Comparison of ENCODE assay signal across 9 cellular contexts in genomic region chr6:11329841-11330765, GRCh38.
DNase-seq lines count a peak whose midpoint lies in the region; ATAC-seq and TF ChIP-seq lines count a peak whose summit lies in the region.
"Had no signal": no experiment of that assay in that cellular context is flagged by ENCODE, and none has a peak within 500 bp of the region (broad histone marks: within the 10 kb centered on the region; RNA-seq: fewer than 3 reads in every experiment).

No MANE protein-coding gene starts in this region.

- H2BK20ac ChIP-seq in H9 (ENCODE audit: low read depth, low read length, poor library complexity, severe bottlenecking): no peak overlapping the region

- no peak overlapping the region for H2BK120ac ChIP-seq in H9 (ENCODE audit: low read depth, low read length, poor library complexity, severe bottlenecking)

- H3K18ac ChIP-seq in H9 (ENCODE audit: insufficient read length, low read depth, low read length): no peak overlapping the region

- intact Hi-C loops in left ventricle myocardium superior (cut with micrococcal nuclease): no loop called here

- H4K5ac ChIP-seq in H9 (ENCODE audit: insufficient read length, low read depth, low read length): no peak overlapping the region

- no peak overlapping the region for H4K8ac ChIP-seq in H9 (replicated peaks; ENCODE audit: insufficient read length, low read depth, low read length)

- H3K9me3 ChIP-seq in H9 (ENCODE audit: control insufficient read depth, low read depth, low read length) (no peaks in the 10 kb centered on the region), SJCRH30 (replicated peaks) (no peaks in the 10 kb centered on the region)
- H3K9me3 ChIP-seq: esophagus squamous epithelium had no signal

- ATAC-seq in left ventricle myocardium superior (peak; percentile 39), GM18520 (IDR thresholded peaks at IDR 0.05; ENCODE audit: unreplicated experiment) (no peak)
- ATAC-seq in stimulated activated effector memory CD8-positive, alpha-beta T cell treated with anti-CD3 and anti-CD28 coated beads, Interleukin-12 subunit alpha, Interleukin-12 subunit beta, amount 100 ng/mL, for 72 hours: peak; percentile 65

- no peak overlapping the region for H3K14ac ChIP-seq in H9 (ENCODE audit: insufficient read depth, low read length)

- no peak overlapping the region for H3K9ac ChIP-seq in H9 (ENCODE audit: extremely low read depth, insufficient read length, low read length)

- no peaks in the 10 kb centered on the region for H3K27me3 ChIP-seq in H9 (ENCODE audit: insufficient read depth, low read length)
- no peaks in the 10 kb centered on the region for H3K27me3 ChIP-seq in SJCRH30
- H3K27me3 ChIP-seq: esophagus squamous epithelium had no signal

- peak overlapping the region in 1 of 3 experiments; percentile 26; a peak in 2 of 7 replicates for H3K27ac Mint-ChIP-seq in H9
- H3K27ac Mint-ChIP-seq in stimulated activated effector memory CD8-positive, alpha-beta T cell treated with anti-CD3 and anti-CD28 coated beads, Interleukin-12 subunit alpha, Interleukin-12 subunit beta, amount 100 ng/mL, for 72 hours: peak overlapping the region; percentile 87

- H3K4me3 ChIP-seq in SJCRH30: no peak overlapping the region
- H3K4me3 ChIP-seq: esophagus squamous epithelium had no signal

- H3K36me3 Mint-ChIP-seq in H9 (ENCODE audit: insufficient read depth in 1 of 3, low read depth in 3 of 3): no peaks in the 10 kb centered on the region
- peaks cover 8% of the 10 kb centered on the region for H3K36me3 Mint-ChIP-seq in stimulated activated effector memory CD8-positive, alpha-beta T cell treated with anti-CD3 and anti-CD28 coated beads, Interleukin-12 subunit alpha, Interleukin-12 subunit beta, amount 100 ng/mL, for 72 hours

- H3K4me1 ChIP-seq in H9 (ENCODE audit: insufficient read depth, low read length): peaks cover 3% of the 10 kb centered on the region
- no peaks in the 10 kb centered on the region for H3K4me1 ChIP-seq in SJCRH30

- DNase-seq in H9: no peak
- DNase-seq in SKM-1 (lab: John Stamatoyannopoulos, UW; ENCODE audit: unreplicated experiment): peak; percentile 15
- no peak for DNase-seq in left ventricle myocardium superior
- no peak for DNase-seq in stimulated activated effector memory CD8-positive, alpha-beta T cell treated with anti-CD3 and anti-CD28 coated beads, Interleukin-12 subunit alpha, Interleukin-12 subunit beta, amount 100 ng/mL, for 72 hours (ENCODE audit: low spot score in 2 of 2)
- no peak for DNase-seq in SJCRH30
- DNase-seq in iPS-NIHi7 (ENCODE audit: extremely low spot score): no peak
- DNase-seq: esophagus squamous epithelium, NCI-H187 treated with DMSO at 0.1 percent for 48 hours had no signal

- no peak overlapping the region for H2AK5ac ChIP-seq in H9 (ENCODE audit: insufficient read length, low read length)

- no peaks in the 10 kb centered on the region for H3K9me3 Mint-ChIP-seq in H9
- no peaks in the 10 kb centered on the region for H3K9me3 Mint-ChIP-seq in stimulated activated effector memory CD8-positive, alpha-beta T cell treated with anti-CD3 and anti-CD28 coated beads, Interleukin-12 subunit alpha, Interleukin-12 subunit beta, amount 100 ng/mL, for 72 hours

- no peak overlapping the region for H3K4ac ChIP-seq in H9 (ENCODE audit: low read depth, low read length)

- no peaks in the 10 kb centered on the region for H3K79me2 ChIP-seq in H9 (ENCODE audit: insufficient read depth, low read length)

- no peak overlapping the region for H3K4me3 Mint-ChIP-seq in H9
- H3K4me3 Mint-ChIP-seq in stimulated activated effector memory CD8-positive, alpha-beta T cell treated with anti-CD3 and anti-CD28 coated beads, Interleukin-12 subunit alpha, Interleukin-12 subunit beta, amount 100 ng/mL, for 72 hours: peak overlapping the region; percentile 37

- peaks cover 5 to 7% of the 10 kb centered on the region in 2 experiments for H3K4me1 Mint-ChIP-seq in H9
- H3K4me1 Mint-ChIP-seq in stimulated activated effector memory CD8-positive, alpha-beta T cell treated with anti-CD3 and anti-CD28 coated beads, Interleukin-12 subunit alpha, Interleukin-12 subunit beta, amount 100 ng/mL, for 72 hours: peaks cover 67% of the 10 kb centered on the region

- H2AFZ ChIP-seq in H9 (ENCODE audit: low read length): no peak overlapping the region

- H3K4me2 ChIP-seq in H9 (ENCODE audit: insufficient read depth, insufficient read length, low read length): no peak overlapping the region

- H3K23ac ChIP-seq in H9 (ENCODE audit: insufficient read length, low read depth, low read length): no peak overlapping the region

- no peaks in the 10 kb centered on the region for H4K20me1 ChIP-seq in H9 (ENCODE audit: control insufficient read depth, insufficient read depth, insufficient read length)

- H2BK12ac ChIP-seq in H9 (ENCODE audit: insufficient read length, low read depth, low read length): no peak overlapping the region

- no peaks in the 10 kb centered on the region for H3K79me1 ChIP-seq in H9 (ENCODE audit: insufficient read depth, low read depth, low read length, poor library complexity, severe bottlenecking)

- no peak for TF ChIP-seq CTCF in H9 (conservative IDR thresholded peaks at IDR 0.05)

- no peak overlapping the region for H2BK15ac ChIP-seq in H9 (ENCODE audit: low read depth, low read length)

- no peak overlapping the region for H3T11ph ChIP-seq in H9 (ENCODE audit: low read length)

- WGBS in H9 (ENCODE audit: extremely low coverage, insufficient read length, low lambda C conversion rate): no CpG with 5 or more reads among the region's 11 CpGs

- peak overlapping the region; percentile 65 for H2BK5ac ChIP-seq in H9 (ENCODE audit: insufficient read length, low read length)

- no peak overlapping the region for H3K56ac ChIP-seq in H9 (ENCODE audit: insufficient read length, low read depth, low read length)

- H3K23me2 ChIP-seq in H9 (ENCODE audit: insufficient read length, low read depth, low read length, poor library complexity, severe bottlenecking): no peaks in the 10 kb centered on the region

- no peaks in the 10 kb centered on the region; the same call in 1 of the 2 replicates for H3K27me3 Mint-ChIP-seq in H9 (ENCODE audit: low read depth)

- H3K27ac ChIP-seq in H9 (ENCODE audit: insufficient read length, low read depth, low read length): no peak overlapping the region
- no peak overlapping the region for H3K27ac ChIP-seq in SJCRH30

- H3K36me3 ChIP-seq in SJCRH30: no peaks in the 10 kb centered on the region
- H3K36me3 ChIP-seq: esophagus squamous epithelium had no signal

- no peak overlapping the region for H4K91ac ChIP-seq in H9 (ENCODE audit: insufficient read length, low read depth, low read length)
